In genomic region chr1:72105201-72105600, GRCh38 we compare ENCODE assay signal across 17 cellular contexts.
DNase-seq lines count a peak whose midpoint lies in the region; ATAC-seq and TF ChIP-seq lines count a peak whose summit lies in the region.
"Had no signal": no experiment of that assay in that cellular context is flagged by ENCODE, and none has a peak within 500 bp of the region (broad histone marks: within the 10 kb centered on the region; RNA-seq: fewer than 3 reads in every experiment).

No MANE protein-coding gene starts in this region.

- TF ChIP-seq CTCF in epithelial cell of proximal tubule (conservative IDR thresholded peaks at IDR 0.05; ENCODE audit: low read depth, low read length), result no peak
- no peak for TF ChIP-seq CTCF in right atrium auricular region (IDR thresholded peaks at IDR 0.05)

- H3K27me3 ChIP-seq in right atrium auricular region, result no peaks in the 10 kb centered on the region

- H3K36me3 ChIP-seq in right atrium auricular region, result no peaks in the 10 kb centered on the region
- H3K36me3 ChIP-seq: HAP-1 had no signal

- no peak overlapping the region for H3K27ac ChIP-seq in right atrium auricular region
- H3K27ac ChIP-seq: C4-2B, GM23248 had no signal

- no peaks in the 10 kb centered on the region for H3K4me1 ChIP-seq in right atrium auricular region
- H3K4me1 ChIP-seq: Caco-2 had no signal

- H3K4me3 ChIP-seq in epithelial cell of proximal tubule (ENCODE audit: low read depth, low read length) (no peak overlapping the region), right atrium auricular region (no peak overlapping the region)
- H3K4me3 ChIP-seq: GM12878, GM23248, HAP-1 had no signal

- in situ Hi-C loops in ACHN (cut with HindIII; ENCODE audit: low pct_ligation_motif_present, low pct_unique_long_range_greater_than_20kb, low sequenced_read_pairs), result no loop called here

- H3K9me3 ChIP-seq in right atrium auricular region, result no peaks in the 10 kb centered on the region
- H3K9me3 ChIP-seq: Caco-2, HAP-1 had no signal

- DNase-seq in ACHN, result peak; percentile 88
- DNase-seq in HK-2 (ENCODE audit: unreplicated experiment), result peak; percentile 18
- peak; percentile 19 for DNase-seq in epithelial cell of proximal tubule (ENCODE audit: low read depth)
- peak; percentile 73 for DNase-seq in kidney tubule cell (ENCODE audit: low spot score)
- DNase-seq in 8988T, result no peak
- DNase-seq in right atrium auricular region (ENCODE audit: low spot score), result no peak
- DNase-seq in NCI-H2196 treated with DMSO at 0.1 percent for 48 hours (lab: John Stamatoyannopoulos, UW; ENCODE audit: unreplicated experiment), result no peak
- DNase-seq: AML-193; Caco-2; CD4-positive, alpha-beta T cell; DMS79; GM23248; KG1 had no signal

- no peak for ATAC-seq in GM19023 (IDR thresholded peaks at IDR 0.05; ENCODE audit: unreplicated experiment)
- ATAC-seq: GM12878 had no signal

Comparison
In these comparisons a context has a peak if more than half of its experiments do, and no peak if none do; other contexts are left out.
1. DNase-seq: peak in ACHN (single experiment), HK-2 (single experiment), epithelial cell of proximal tubule (single experiment) and kidney tubule cell (single experiment); none in 8988T (single experiment), right atrium auricular region (single experiment) and NCI-H2196 treated with DMSO at 0.1 percent for 48 hours (single experiment).